In genomic region chr1:179825201-179825600, GRCh38 we compare ENCODE assay signal across 24 cellular contexts. TPM values are rescaled to one million over a fixed set of nuclear protein-coding genes. Genes with fewer than 3 reads are reported as not detected.
DNase-seq lines count a peak whose midpoint lies in the region; ATAC-seq and TF ChIP-seq lines count a peak whose summit lies in the region.
"Had no signal": no experiment of that assay in that cellular context is flagged by ENCODE, and none has a peak within 500 bp of the region (broad histone marks: within the 10 kb centered on the region; RNA-seq: fewer than 3 reads in every experiment).

No MANE protein-coding gene starts in this region.

- no peak overlapping the region for H2BK15ac ChIP-seq in neuronal stem cell (ENCODE audit: low read length)

- H2AFZ ChIP-seq in GM23338 = 0 out of 2 replicates have a peak overlapping the region, but pooled peaks have one; percentile 52
- no peak overlapping the region for H2AFZ ChIP-seq in neuronal stem cell (ENCODE audit: low read length)

- H2BK5ac ChIP-seq in neuronal stem cell (ENCODE audit: low read length) = no peak overlapping the region

- no peak overlapping the region for H3K4me3 ChIP-seq in GM23338
- no peak overlapping the region for H3K4me3 ChIP-seq in heart left ventricle
- H3K4me3 ChIP-seq in neuronal stem cell (ENCODE audit: low read length in 2 of 2) = no peak overlapping the region
- H3K4me3 ChIP-seq: psoas muscle, transverse colon had no signal

- no peak overlapping the region for H3K9ac ChIP-seq in neuronal stem cell (ENCODE audit: low read depth, low read length, poor library complexity)
- H3K9ac ChIP-seq: SK-N-SH had no signal

- H3K4me1 ChIP-seq in GM23338 (ENCODE audit: insufficient read depth) (no peaks in the 10 kb centered on the region), heart left ventricle (peaks cover 0 to 19% (median 8%) of the 10 kb centered on the region in 12 donors), neuronal stem cell (ENCODE audit: control insufficient read depth in 2 of 2, insufficient read depth in 1 of 2, low read depth in 1 of 2, low read length in 2 of 2) (peaks cover 0 to 8% of the 10 kb centered on the region in 2 donors)
- H3K4me1 ChIP-seq: psoas muscle, transverse colon had no signal

- no peak overlapping the region for H3K4me3 Mint-ChIP-seq in GM23338
- H3K4me3 Mint-ChIP-seq: activated naive CD8-positive, alpha-beta T cell; mesothelial cell of epicardium; naive B cell; stimulated activated effector memory CD8-positive, alpha-beta T cell treated with anti-CD3 and anti-CD28 coated beads, Interleukin-12 subunit alpha, Interleukin-12 subunit beta, amount 100 ng/mL, for 72 hours had no signal

- H3K27ac Mint-ChIP-seq in GM23338 = no peak overlapping the region
- H3K27ac Mint-ChIP-seq: activated naive CD8-positive, alpha-beta T cell; stimulated activated effector memory CD8-positive, alpha-beta T cell treated with anti-CD3 and anti-CD28 coated beads, Interleukin-12 subunit alpha, Interleukin-12 subunit beta, amount 100 ng/mL, for 72 hours had no signal

- H4K91ac ChIP-seq in neuronal stem cell (ENCODE audit: low read depth, low read length, poor library complexity) = no peak overlapping the region

- DNase-seq in GM23338 (ENCODE audit: low spot score) (no peak), NCI-H1694 treated with DMSO at 0.1 percent for 48 hours (lab: John Stamatoyannopoulos, UW) (peak; percentile 93), heart left ventricle (peak in 1 of 5 donors; percentile 39), neuronal stem cell (ENCODE audit: low spot score) (no peak), GM10248 (ENCODE audit: extremely low spot score) (no peak), NCI-H510A treated with DMSO at 0.1 percent for 48 hours (lab: John Stamatoyannopoulos, UW) (no peak)
- DNase-seq in stimulated activated CD4-positive, alpha-beta T cell treated with anti-CD3 and anti-CD28 coated beads, Interleukin-12 subunit alpha, Interleukin-12 subunit beta, amount 100 ng/mL, for 4 hours = no peak
- DNase-seq: activated CD4-positive, alpha-beta T cell treated with anti-CD3 and anti-CD28 coated beads, Interleukin-2, amount 50 U/mL, for 4 hours; DMS53; effector CD8-positive, alpha-beta T cell; erythroblast; glutamatergic neuron; naive B cell; NCI-H1930; NCI-H526; NK-92 treated with Interleukin-12 subunit alpha and Interleukin-12 subunit beta, amount 100 ng/mL, for 24 hours; occipital lobe; PC-3; SK-N-SH; transverse colon had no signal

- no peaks in the 10 kb centered on the region for H3K9me2 ChIP-seq in GM23338 (ENCODE audit: insufficient read depth)
- H3K9me2 ChIP-seq: SK-N-SH had no signal

- POLR2A ChIA-PET in GM10248 (lab: Yijun Ruan, JAX) = no interaction called here

- H2BK120ac ChIP-seq in neuronal stem cell (ENCODE audit: low read depth, low read length) = no peak overlapping the region

- H4K20me1 ChIP-seq in GM23338 (replicated peaks; ENCODE audit: insufficient read depth) = no peaks in the 10 kb centered on the region

- ATAC-seq in GM23338 (peak; percentile 37), heart left ventricle (peak in 3 of 4 donors; percentile 54 to 66 (median 61))
- ATAC-seq: PC-3; stimulated activated effector memory CD8-positive, alpha-beta T cell treated with anti-CD3 and anti-CD28 coated beads, Interleukin-12 subunit alpha, Interleukin-12 subunit beta, amount 100 ng/mL, for 72 hours had no signal

- H3K27me3 ChIP-seq in GM23338 (ENCODE audit: insufficient read depth) (no peaks in the 10 kb centered on the region), heart left ventricle (no peaks in the 10 kb centered on the region), neuronal stem cell (ENCODE audit: control insufficient read depth in 3 of 3, insufficient read depth in 3 of 3, low read depth in 1 of 3, low read length in 3 of 3) (peaks cover 0 to 28% (median 0%) of the 10 kb centered on the region in 3 experiments)
- H3K27me3 ChIP-seq: transverse colon had no signal

- TF ChIP-seq POLR2A in heart left ventricle (IDR thresholded peaks at IDR 0.05) = no peak

- no peak overlapping the region for H3K27ac ChIP-seq in GM23338 (ENCODE audit: low read depth)
- peak overlapping the region in 4 of 12 donors; percentile 9 to 32 (median 14) for H3K27ac ChIP-seq in heart left ventricle
- H3K27ac ChIP-seq in neuronal stem cell (replicated peaks; ENCODE audit: low read length) = no peak overlapping the region
- H3K27ac ChIP-seq: psoas muscle, transverse colon had no signal

- peak overlapping the region; percentile 86 for H3K18ac ChIP-seq in neuronal stem cell (ENCODE audit: low read length)

- H3K9me3 Mint-ChIP-seq in GM23338 = no peaks in the 10 kb centered on the region
- H3K9me3 Mint-ChIP-seq: mesothelial cell of epicardium; naive B cell; stimulated activated effector memory CD8-positive, alpha-beta T cell treated with anti-CD3 and anti-CD28 coated beads, Interleukin-12 subunit alpha, Interleukin-12 subunit beta, amount 100 ng/mL, for 72 hours had no signal

- H3K4me2 ChIP-seq in GM23338 (no peak overlapping the region), neuronal stem cell (ENCODE audit: insufficient read depth, low read length, poor library complexity, severe bottlenecking) (no peak overlapping the region)
- H3K4me2 ChIP-seq: SK-N-SH had no signal

- H3F3A ChIP-seq in GM23338 (replicated peaks; ENCODE audit: low read depth) = no peaks in the 10 kb centered on the region

- H3K9me3 ChIP-seq in heart left ventricle (no peaks in the 10 kb centered on the region), neuronal stem cell (replicated peaks in 1 of 2; ENCODE audit: control insufficient read depth in 2 of 2, insufficient read depth in 1 of 2, low read depth in 1 of 2, low read length in 2 of 2) (peaks cover 0 to 2% of the 10 kb centered on the region in 2 donors)
- H3K9me3 ChIP-seq: psoas muscle, SK-N-SH, transverse colon had no signal

- no peak overlapping the region for H3K4ac ChIP-seq in neuronal stem cell (ENCODE audit: low read length)

- no peaks in the 10 kb centered on the region for H3K79me2 ChIP-seq in GM23338 (replicated peaks; ENCODE audit: insufficient read depth)

- no peaks in the 10 kb centered on the region for H3K36me3 Mint-ChIP-seq in GM23338 (ENCODE audit: low read depth)
- H3K36me3 Mint-ChIP-seq: activated naive CD8-positive, alpha-beta T cell; mesothelial cell of epicardium; naive B cell; stimulated activated effector memory CD8-positive, alpha-beta T cell treated with anti-CD3 and anti-CD28 coated beads, Interleukin-12 subunit alpha, Interleukin-12 subunit beta, amount 100 ng/mL, for 72 hours had no signal

- H2AK5ac ChIP-seq in neuronal stem cell (ENCODE audit: low read depth, low read length) = peak overlapping the region; percentile 29

- intact Hi-C loops in heart left ventricle (cut with DNase I) = no loop called here

- no peak overlapping the region for H4K8ac ChIP-seq in neuronal stem cell (ENCODE audit: low read depth, low read length)

- H3K4me1 Mint-ChIP-seq in GM23338 = peaks cover 11% of the 10 kb centered on the region

- CTCF ChIA-PET in GM10248 (lab: Yijun Ruan, JAX) = interaction anchor here (21.5 kb wide), 1 partner anchor 15 kb away, joined by 269 read pairs; no protein-coding TSS in a partner anchor

- H3K36me3 ChIP-seq in GM23338 (ENCODE audit: insufficient read depth) (no peaks in the 10 kb centered on the region), heart left ventricle (no peaks in the 10 kb centered on the region), neuronal stem cell (replicated peaks in 1 of 2; ENCODE audit: control insufficient read depth in 2 of 2, insufficient read depth in 2 of 2, low read length in 2 of 2) (no peaks in the 10 kb centered on the region)
- H3K36me3 ChIP-seq: transverse colon had no signal

- H3K14ac ChIP-seq in neuronal stem cell (ENCODE audit: low read length) = no peak overlapping the region

- H3K27me3 Mint-ChIP-seq in GM23338 (ENCODE audit: insufficient read depth, low read depth, poor library complexity) = peaks cover 8% of the 10 kb centered on the region
- H3K27me3 Mint-ChIP-seq: activated naive CD8-positive, alpha-beta T cell had no signal

- H2BK12ac ChIP-seq in neuronal stem cell (ENCODE audit: low read length) = no peak overlapping the region

- H3K23ac ChIP-seq in neuronal stem cell (ENCODE audit: low read depth, low read length, poor library complexity) = no peak overlapping the region

- H3K79me1 ChIP-seq in neuronal stem cell (ENCODE audit: low read depth, low read length) = no peaks in the 10 kb centered on the region

- WGBS in heart left ventricle, 4 donors = 49 to 67% (median 60%) methylated on average over 8 of the region's 8 CpGs
- no CpG with 5 or more reads among the region's 8 CpGs for WGBS in neuronal stem cell (ENCODE audit: extremely low coverage in 2 of 2, insufficient read length in 2 of 2, insufficient replicate concordance in 1 of 2), 2 donors

- TF ChIP-seq CTCF in GM23338 (conservative IDR thresholded peaks at IDR 0.05; ENCODE audit: low read depth in 2 of 2) (no peak), heart left ventricle (IDR thresholded peaks at IDR 0.05) (no peak), GM10248 (IDR thresholded peaks at IDR 0.05; ENCODE audit: control extremely low read depth, extremely low read depth, low read depth, missing control alignments) (no peak)

RNA-seq across cellular contexts. Expression of gene TOR1AIP2, which starts 52.4 kb away (rescaled TPM):
- 67.3 and 81.3 TPM in 2 replicates for total RNA-seq in GM23338 (2014; rRNA removed; shearing (Covaris generic))
- polyA plus RNA-seq in GM23338 (2016; fragmentation: Nextera tagmentation; extraction: Ambion mirVana) = 18.5 and 21.1 TPM in 2 replicates
- total RNA-seq in heart left ventricle = 10 to 100 TPM; 40.1 to 73.2 (median 56.7) TPM
- polyA plus RNA-seq in heart left ventricle = 10 to 100 TPM; 12.7 to 22.2 TPM
- 23.0 TPM for polyA plus RNA-seq in neuronal stem cell (2013, experiment 1 of 2)
- polyA plus RNA-seq in neuronal stem cell (2013, experiment 2 of 2) = 25.3 TPM

RNA-seq across cellular contexts. Expression of gene TOR1AIP1, which starts 56.9 kb away (rescaled TPM):
- 20.6 and 25.8 TPM in 2 replicates for total RNA-seq in GM23338 (2014; rRNA removed; shearing (Covaris generic))
- polyA plus RNA-seq in GM23338 (2016; fragmentation: Nextera tagmentation; extraction: Ambion mirVana) = 13.4 and 16.9 TPM in 2 replicates
- total RNA-seq in heart left ventricle = 10 to 100 TPM; 25.4 to 68.2 (median 47.4) TPM
- polyA plus RNA-seq in heart left ventricle = 10 to 100 TPM; 16.0 to 22.0 TPM
- 18.3 TPM for polyA plus RNA-seq in neuronal stem cell (2013, experiment 1 of 2)
- 19.8 TPM for polyA plus RNA-seq in neuronal stem cell (2013, experiment 2 of 2)
